In the genomic region with DNA sequence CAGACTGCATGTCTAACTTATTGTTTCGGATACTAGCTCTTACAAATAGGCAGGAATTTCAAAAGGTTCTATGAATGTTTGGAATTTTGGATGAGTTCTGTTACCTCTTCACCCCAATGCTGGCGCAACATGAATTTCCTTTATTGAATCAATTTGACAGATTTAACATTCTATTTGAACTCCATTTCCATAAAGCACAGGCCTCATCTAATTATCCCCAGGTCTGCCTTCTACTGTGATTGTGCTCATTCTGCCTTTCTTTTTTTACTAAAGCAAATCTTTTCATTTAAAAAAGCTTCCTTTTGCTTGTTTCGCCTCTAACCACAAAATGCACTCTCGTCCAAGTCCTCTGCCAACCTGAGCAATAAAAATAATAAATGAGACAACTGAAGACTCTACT, we compare ENCODE assay signal across 30 cellular contexts.
"Had no signal": no experiment of that assay in that cellular context is flagged by ENCODE, and none has a peak within 500 bp of the region (broad histone marks: within the 10 kb centered on the region; RNA-seq: fewer than 3 reads in every experiment).

No MANE protein-coding gene starts in this region.

- H3K36me3 Mint-ChIP-seq: naive thymus-derived CD4-positive, alpha-beta T cell; natural killer cell treated with Interleukin-12 subunit alpha and Interleukin-12 subunit beta and Interleukin-15 and Interleukin-18, amount 100 ng/mL, for 72 hours; neural progenitor cell; stimulated activated memory B cell treated with anti-CD40 and anti-IgM and Interleukin-4, amounts not matched to agents 10 μg/mL and 1 μg/mL and 100 μg/mL, for 72 hours had no signal

- H3K79me2 ChIP-seq: parathyroid adenoma had no signal

- H3K4me2 ChIP-seq: neural progenitor cell, smooth muscle cell had no signal

- H3K9ac ChIP-seq: neural progenitor cell, parathyroid adenoma had no signal

- H2AFZ ChIP-seq: neural progenitor cell, parathyroid adenoma had no signal

- H3K36me3 ChIP-seq: neural progenitor cell, ovary, spleen, suprapubic skin, tibial artery, transverse colon, upper lobe of right lung, uterus had no signal

- H3K4me3 ChIP-seq: neural progenitor cell, ovary, psoas muscle, skin epidermis, smooth muscle cell, spleen, suprapubic skin, testis, tibial artery, transverse colon, upper lobe of right lung, uterus had no signal

- H3K4me1 ChIP-seq: neural progenitor cell, parathyroid adenoma, psoas muscle, spleen, suprapubic skin, testis, transverse colon, upper lobe of right lung, uterus had no signal

- H3K27me3 Mint-ChIP-seq: naive thymus-derived CD4-positive, alpha-beta T cell; natural killer cell treated with Interleukin-12 subunit alpha and Interleukin-12 subunit beta and Interleukin-15 and Interleukin-18, amount 100 ng/mL, for 72 hours; progenitor cell of endocrine pancreas; stimulated activated memory B cell treated with anti-CD40 and anti-IgM and Interleukin-4, amounts not matched to agents 10 μg/mL and 1 μg/mL and 100 μg/mL, for 72 hours; stimulated activated naive CD8-positive, alpha-beta T cell treated with anti-CD3 and anti-CD28 coated beads, Interleukin-15, amount 100 ng/mL, for 72 hours; type B pancreatic cell had no signal

- H3K4me3 Mint-ChIP-seq: naive thymus-derived CD4-positive, alpha-beta T cell; natural killer cell treated with Interleukin-12 subunit alpha and Interleukin-12 subunit beta and Interleukin-15 and Interleukin-18, amount 100 ng/mL, for 72 hours; neural progenitor cell; stimulated activated memory B cell treated with anti-CD40 and anti-IgM and Interleukin-4, amounts not matched to agents 10 μg/mL and 1 μg/mL and 100 μg/mL, for 72 hours; stimulated activated naive CD8-positive, alpha-beta T cell treated with anti-CD3 and anti-CD28 coated beads, Interleukin-15, amount 100 ng/mL, for 72 hours; type B pancreatic cell had no signal

- H3K27me3 ChIP-seq: neural progenitor cell, ovary, spleen, suprapubic skin, testis, tibial artery, transverse colon, upper lobe of right lung, uterus had no signal

- H3K9me3 ChIP-seq: ovary, psoas muscle, spleen, suprapubic skin, testis, tibial artery, transverse colon, upper lobe of right lung, uterus had no signal

- H3K27ac ChIP-seq: neural progenitor cell, ovary, parathyroid adenoma, psoas muscle, skin epidermis, spleen, suprapubic skin, testis, tibial artery, transverse colon, upper lobe of right lung, uterus had no signal

- H3K4me1 Mint-ChIP-seq: naive thymus-derived CD4-positive, alpha-beta T cell; neural progenitor cell; stimulated activated memory B cell treated with anti-CD40 and anti-IgM and Interleukin-4, amounts not matched to agents 10 μg/mL and 1 μg/mL and 100 μg/mL, for 72 hours; stimulated activated naive CD8-positive, alpha-beta T cell treated with anti-CD3 and anti-CD28 coated beads, Interleukin-15, amount 100 ng/mL, for 72 hours had no signal

- H3K9me3 Mint-ChIP-seq: natural killer cell treated with Interleukin-12 subunit alpha and Interleukin-12 subunit beta and Interleukin-15 and Interleukin-18, amount 100 ng/mL, for 72 hours; neural progenitor cell; stimulated activated memory B cell treated with anti-CD40 and anti-IgM and Interleukin-4, amounts not matched to agents 10 μg/mL and 1 μg/mL and 100 μg/mL, for 72 hours; type B pancreatic cell had no signal

- H3K27ac Mint-ChIP-seq: naive thymus-derived CD4-positive, alpha-beta T cell; natural killer cell treated with Interleukin-12 subunit alpha and Interleukin-12 subunit beta and Interleukin-15 and Interleukin-18, amount 100 ng/mL, for 72 hours; neural progenitor cell; progenitor cell of endocrine pancreas; stimulated activated memory B cell treated with anti-CD40 and anti-IgM and Interleukin-4, amounts not matched to agents 10 μg/mL and 1 μg/mL and 100 μg/mL, for 72 hours; stimulated activated naive CD8-positive, alpha-beta T cell treated with anti-CD3 and anti-CD28 coated beads, Interleukin-15, amount 100 ng/mL, for 72 hours; type B pancreatic cell had no signal

- DNase-seq: naive thymus-derived CD4-positive, alpha-beta T cell; occipital lobe; ovary; posterior cingulate gyrus; psoas muscle; right cardiac atrium; spleen; stimulated activated CD4-positive, alpha-beta T cell treated with anti-CD3 and anti-CD28 coated beads, Interleukin-12 subunit alpha, Interleukin-12 subunit beta, amount 100 ng/mL, for 4 hours; stimulated activated CD4-positive, alpha-beta T cell treated with anti-CD3 and anti-CD28 coated beads, Interleukin-1b, Interleukin-23, amount 100 ng/mL, for 48 hours; stimulated activated CD4-positive, alpha-beta T cell treated with anti-CD3 and anti-CD28 coated beads, Interleukin-4, amount 100 ng/mL, for 1 hour; stimulated activated CD4-positive, alpha-beta T cell treated with anti-CD3 and anti-CD28 coated beads, Interleukin-4, amount 100 ng/mL, for 4 hours; stimulated activated CD8-positive, alpha-beta memory T cell treated with anti-CD3 and anti-CD28 coated beads, Interleukin-4, amount 100 ng/mL, for 48 hours; stimulated activated naive CD4-positive, alpha-beta T cell; stimulated activated naive CD8-positive, alpha-beta T cell treated with anti-CD3 and anti-CD28 coated beads, Interleukin-15, amount 100 ng/mL, for 72 hours; stimulated activated naive CD8-positive, alpha-beta T cell treated with anti-CD3 and anti-CD28 coated beads, Interleukin-15, Interleukin-2, amounts not matched to agents 100 U/mL and 50 U/mL, for 24 hours; substantia nigra; testis; tibial artery; transverse colon; upper lobe of right lung; uterus had no signal
